Comparison of ENCODE assay signal across 27 cellular contexts in genomic region chr19:22807061-22807835, GRCh38. TPM values are rescaled to one million over a fixed set of nuclear protein-coding genes. Genes with fewer than 3 reads are reported as not detected.
"Had no signal": no experiment of that assay in that cellular context is flagged by ENCODE, and none has a peak within 500 bp of the region (broad histone marks: within the 10 kb centered on the region; RNA-seq: fewer than 3 reads in every experiment).

No MANE protein-coding gene starts in this region.

- H3K9me3 ChIP-seq: ascending aorta, body of pancreas, SJSA1 had no signal

- H3K27ac ChIP-seq: ascending aorta, body of pancreas, KMS-11, SJSA1 had no signal

- H3K4me1 Mint-ChIP-seq: activated naive CD8-positive, alpha-beta T cell treated with anti-CD3 and anti-CD28 coated beads, Interleukin-2, amount 50 U/mL, for 24 hours had no signal

- H3K27me3 Mint-ChIP-seq: activated naive CD8-positive, alpha-beta T cell treated with anti-CD3 and anti-CD28 coated beads, Interleukin-2, amount 50 U/mL, for 24 hours had no signal

- H3K4me1 ChIP-seq: ascending aorta, body of pancreas, SJSA1 had no signal

- H3K36me3 ChIP-seq: ascending aorta, SJSA1 had no signal

- H3K4me3 Mint-ChIP-seq: activated CD8-positive, alpha-beta T cell treated with anti-CD3 and anti-CD28 coated beads, Interleukin-2, amount 10 ng/mL, durations not matched to agents 7 days and 5 days; activated naive CD8-positive, alpha-beta T cell treated with anti-CD3 and anti-CD28 coated beads, Interleukin-2, amount 50 U/mL, for 24 hours had no signal

- H3K27me3 ChIP-seq: ascending aorta, body of pancreas, SJSA1 had no signal

- H3K4me3 ChIP-seq: body of pancreas, SJSA1 had no signal

- H3K27ac Mint-ChIP-seq: activated CD8-positive, alpha-beta T cell treated with anti-CD3 and anti-CD28 coated beads, Interleukin-2, amount 10 ng/mL, durations not matched to agents 7 days and 5 days; activated naive CD4-positive, alpha-beta T cell treated with anti-CD3 and anti-CD28 coated beads, Interleukin-2, amount 50 U/mL, for 72 hours; activated naive CD8-positive, alpha-beta T cell treated with anti-CD3 and anti-CD28 coated beads, Interleukin-2, amount 50 U/mL, for 24 hours had no signal

- DNase-seq: activated CD4-positive, alpha-beta T cell treated with anti-CD3 and anti-CD28 coated beads for 48 hours; activated CD4-positive, alpha-beta T cell treated with anti-CD3 and anti-CD28 coated beads, Interleukin-2, amount 50 U/mL, for 4 hours; activated CD8-positive, alpha-beta memory T cell treated with anti-CD3 and anti-CD28 coated beads, Interleukin-2, amount 50 U/mL, for 48 hours; activated CD8-positive, alpha-beta T cell treated with anti-CD3 and anti-CD28 coated beads, Interleukin-2, amount 10 ng/mL, durations not matched to agents 7 days and 5 days; activated naive CD4-positive, alpha-beta T cell treated with Interleukin-2 at 50 U/mL for 16 hours; activated naive CD8-positive, alpha-beta T cell treated with anti-CD3 and anti-CD28 coated beads, Interleukin-2, amount 50 U/mL, for 24 hours; activated T-cell treated with anti-CD3 and anti-CD28 coated beads, Interleukin-2, amount 50 U/mL, for 1 hour; amniotic stem cell; body of pancreas; NCI-H1092; NCI-H1417; NCI-H1694; NCI-H2029; NCI-H345; NCI-H510A; NCI-H526 treated with DMSO at 0.1 percent for 48 hours; NCI-H82; OCI-M1; RPMI8226; SHP77; SW 1271 had no signal

RNA-seq across cellular contexts. Expression of gene ZNF99, which starts 23.3 kb away (rescaled TPM):
- total RNA-seq: activated CD8-positive, alpha-beta T cell treated with anti-CD3 and anti-CD28 coated beads, Interleukin-2, amount 10 ng/mL, durations not matched to agents 7 days and 5 days; activated naive CD4-positive, alpha-beta T cell treated with anti-CD3 and anti-CD28 coated beads, Interleukin-2, amount 50 U/mL, for 72 hours; ascending aorta; body of pancreas; MCF 10A; SJSA1; T-helper 1 cell treated with Interleukin-12 subunit alpha and Interleukin-12 subunit beta and Interleukin-4 antibody, amounts not matched to agents 30 ng/mL and 1 ng/mL, for 36 hours had no signal

RNA-seq across cellular contexts. Expression of gene ZNF723, which starts 24.8 kb away (rescaled TPM):
- total RNA-seq: activated CD8-positive, alpha-beta T cell treated with anti-CD3 and anti-CD28 coated beads, Interleukin-2, amount 10 ng/mL, durations not matched to agents 7 days and 5 days; activated naive CD4-positive, alpha-beta T cell treated with anti-CD3 and anti-CD28 coated beads, Interleukin-2, amount 50 U/mL, for 72 hours; ascending aorta; body of pancreas; MCF 10A; SJSA1; T-helper 1 cell treated with Interleukin-12 subunit alpha and Interleukin-12 subunit beta and Interleukin-4 antibody, amounts not matched to agents 30 ng/mL and 1 ng/mL, for 36 hours had no signal
